1 cellular context compared by ENCODE assay signal in the genomic region with DNA sequence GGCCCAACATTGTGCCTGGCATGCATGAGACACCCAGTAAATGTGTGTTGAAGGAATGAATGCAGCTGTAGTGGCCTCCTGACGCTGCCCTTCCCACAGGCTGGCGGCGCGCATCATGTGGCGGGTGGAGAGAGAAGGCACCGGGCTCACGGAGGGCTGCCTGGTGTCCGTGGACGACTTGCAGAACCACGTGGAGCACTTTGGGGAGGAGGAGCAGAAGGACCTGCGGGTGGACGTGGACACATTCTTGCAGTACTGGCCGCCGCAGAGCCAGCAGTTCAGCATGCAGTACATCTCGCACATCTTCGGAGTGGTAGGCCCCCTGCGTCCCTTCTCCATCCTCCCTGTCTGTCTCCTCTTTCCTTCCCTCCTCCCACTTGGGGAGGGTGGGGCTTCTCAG.
TF ChIP-seq lines count a peak whose summit lies in the region.

No MANE protein-coding gene starts in this region.

TF ChIP-seq in HepG2, 621 proteins besides CTCF, POLR2A, EP300 and RAD21:
- TF ChIP-seq GPN1 (CRISPR knock-in tag; IDR thresholded peaks at IDR 0.05; ENCODE audit: borderline replicate concordance) (no peak), ZNF263 (CRISPR knock-in tag; IDR thresholded peaks at IDR 0.05) (peak; percentile 59; the same call in 1 of the 2 replicates)
- TF ChIP-seq, protein P1, sequence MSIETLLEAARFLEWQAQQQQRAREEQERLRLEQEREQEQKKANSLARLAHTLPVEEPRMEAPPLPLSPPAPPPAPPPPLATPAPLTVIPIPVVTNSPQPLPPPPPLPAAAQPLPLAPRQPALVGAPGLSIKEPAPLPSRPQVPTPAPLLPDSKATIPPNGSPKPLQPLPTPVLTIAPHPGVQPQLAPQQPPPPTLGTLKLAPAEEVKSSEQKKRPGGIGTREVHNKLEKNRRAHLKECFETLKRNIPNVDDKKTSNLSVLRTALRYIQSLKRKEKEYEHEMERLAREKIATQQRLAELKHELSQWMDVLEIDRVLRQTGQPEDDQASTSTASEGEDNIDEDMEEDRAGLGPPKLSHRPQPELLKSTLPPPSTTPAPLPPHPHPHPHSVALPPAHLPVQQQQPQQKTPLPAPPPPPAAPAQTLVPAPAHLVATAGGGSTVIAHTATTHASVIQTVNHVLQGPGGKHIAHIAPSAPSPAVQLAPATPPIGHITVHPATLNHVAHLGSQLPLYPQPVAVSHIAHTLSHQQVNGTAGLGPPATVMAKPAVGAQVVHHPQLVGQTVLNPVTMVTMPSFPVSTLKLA (IDR thresholded peaks at IDR 0.05), result peak; percentile 18; the same call in 1 of the 2 replicates
